Comparison of ENCODE assay signal across 1 cellular context in genomic region chr11:68352591-68352990, GRCh38.
TF ChIP-seq lines count a peak whose summit lies in the region.

No MANE protein-coding gene starts in this region.

TF ChIP-seq in K562, 482 proteins besides CTCF, POLR2A, EP300 and RAD21 (continued from another document):
- TF ChIP-seq SMARCA5 (IDR thresholded peaks at IDR 0.05) (peak; percentile 96), TRIM25 (IDR thresholded peaks at IDR 0.05; ENCODE audit: borderline replicate concordance) (peak; percentile 99), ETS1 (conservative IDR thresholded peaks at IDR 0.05; ENCODE audit: control insufficient read depth, low read depth, low read length) (no peak), IRF2 (CRISPR knock-in tag; IDR thresholded peaks at IDR 0.05) (no peak), TSC22D4 (tag; IDR thresholded peaks at IDR 0.05) (peak; percentile 99), NCOA1 (IDR thresholded peaks at IDR 0.05; ENCODE audit: low read depth) (no peak), FOXP4 (CRISPR knock-in tag; IDR thresholded peaks at IDR 0.05; ENCODE audit: borderline replicate concordance) (no peak), E2F6 (IDR thresholded peaks at IDR 0.05; ENCODE audit: borderline replicate concordance in 1 of 2, extremely low read depth in 1 of 2, insufficient read depth in 1 of 2, insufficient read length in 1 of 2, low read depth in 1 of 2, low read length in 1 of 2, poor library complexity in 1 of 2, severe bottlenecking in 1 of 2) (no peak), BCOR (IDR thresholded peaks at IDR 0.05) (0 out of 2 replicates have a peak, but pooled peaks have one; percentile 54)
